35 cellular contexts compared by ENCODE assay signal in the genomic region with DNA sequence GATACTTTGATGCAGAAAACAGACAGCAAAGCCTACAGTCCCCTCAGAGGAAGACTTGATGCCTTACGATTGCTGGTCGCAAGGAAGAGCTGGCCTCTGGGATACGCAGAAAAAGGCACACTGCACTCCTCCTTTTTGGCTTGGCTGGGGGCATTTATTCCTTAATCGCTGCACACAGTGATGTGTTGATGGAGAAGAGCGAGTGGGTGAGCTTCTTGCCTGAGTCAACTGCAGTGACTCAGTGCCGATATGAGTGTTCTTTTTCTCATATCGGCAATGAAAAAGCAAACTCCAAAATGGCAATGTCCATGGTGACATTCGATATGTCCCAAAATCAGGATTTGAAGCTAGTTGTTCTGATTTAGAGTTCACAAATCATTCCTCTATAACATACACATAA.
"Had no signal": no experiment of that assay in that cellular context is flagged by ENCODE, and none has a peak within 500 bp of the region (broad histone marks: within the 10 kb centered on the region; RNA-seq: fewer than 3 reads in every experiment).

No MANE protein-coding gene starts in this region.

- H3K9me3 ChIP-seq: adrenal gland, body of pancreas, breast epithelium had no signal

- DNase-seq: activated CD4-positive, alpha-beta memory T cell treated with anti-CD3 and anti-CD28 coated beads for 36 hours; activated CD4-positive, alpha-beta T cell treated with anti-CD3 and anti-CD28 coated beads for 36 hours; activated CD4-positive, alpha-beta T cell treated with anti-CD3 and anti-CD28 coated beads, Interleukin-2, amount 10 ng/mL, durations not matched to agents 24 days and 14 days; activated CD4-positive, CD25-positive, alpha-beta regulatory T cell; activated CD4-positive, CD25-positive, alpha-beta regulatory T cell treated with anti-CD3 and anti-CD28 coated beads, Interleukin-2, amount 50 U/mL, for 72 hours; activated CD8-positive, alpha-beta memory T cell treated with anti-CD3 and anti-CD28 coated beads, Interleukin-2, amount 10 ng/mL, durations not matched to agents 7 days and 5 days; activated CD8-positive, alpha-beta memory T cell treated with anti-CD3 and anti-CD28 coated beads, Interleukin-2, amount 50 U/mL, for 4 hours; activated CD8-positive, alpha-beta T cell treated with anti-CD3 and anti-CD28 coated beads, Interleukin-2, amount 10 ng/mL, durations not matched to agents 7 days and 5 days; activated effector memory CD4-positive, alpha-beta T cell treated with anti-CD3 and anti-CD28 coated beads, Interleukin-2, amount 50 U/mL, for 16 hours; activated naive CD4-positive, alpha-beta T cell treated with anti-CD3 and anti-CD28 coated beads for 36 hours; activated naive CD8-positive, alpha-beta T cell treated with anti-CD3 and anti-CD28 coated beads for 36 hours; activated naive CD8-positive, alpha-beta T cell treated with anti-CD3 and anti-CD28 coated beads, Interleukin-2, amount 50 U/mL, for 24 hours; activated T-cell treated with anti-CD3 and anti-CD28 coated beads, Interleukin-2, amount 50 U/mL, for 1 hour; activated T-cell treated with anti-CD3 and anti-CD28 coated beads, Interleukin-2, amount 50 U/mL, for 48 hours; adrenal gland; amygdala; aorta; body of pancreas; effector memory CD4-positive, alpha-beta T cell; endodermal cell; foreskin fibroblast; heart left ventricle; T-helper 17 cell; T1000 had no signal

- H3K4me1 Mint-ChIP-seq: activated CD4-positive, alpha-beta T cell treated with anti-CD3 and anti-CD28 coated beads for 36 hours; activated CD4-positive, alpha-beta T cell treated with anti-CD3 and anti-CD28 coated beads, Interleukin-2, amount 10 ng/mL, durations not matched to agents 24 days and 14 days; activated CD8-positive, alpha-beta memory T cell treated with anti-CD3 and anti-CD28 coated beads, Interleukin-2, amount 10 ng/mL, durations not matched to agents 7 days and 5 days; activated naive CD4-positive, alpha-beta T cell treated with anti-CD3 and anti-CD28 coated beads, Interleukin-2, amount 50 U/mL, for 24 hours; activated naive CD8-positive, alpha-beta T cell treated with anti-CD3 and anti-CD28 coated beads for 36 hours; activated naive CD8-positive, alpha-beta T cell treated with anti-CD3 and anti-CD28 coated beads, Interleukin-2, amount 50 U/mL, for 24 hours; central memory CD8-positive, alpha-beta T cell; T-helper 17 cell had no signal

- H3K4me1 ChIP-seq: adrenal gland, body of pancreas, breast epithelium, heart left ventricle had no signal

- H3K36me3 Mint-ChIP-seq: activated CD4-positive, alpha-beta memory T cell treated with anti-CD3 and anti-CD28 coated beads for 36 hours; activated CD8-positive, alpha-beta memory T cell treated with anti-CD3 and anti-CD28 coated beads, Interleukin-2, amount 10 ng/mL, durations not matched to agents 7 days and 5 days; activated naive CD4-positive, alpha-beta T cell treated with anti-CD3 and anti-CD28 coated beads, Interleukin-2, amount 50 U/mL, for 24 hours; activated naive CD8-positive, alpha-beta T cell treated with anti-CD3 and anti-CD28 coated beads for 36 hours had no signal

- H3K27ac Mint-ChIP-seq: activated CD4-positive, alpha-beta memory T cell treated with anti-CD3 and anti-CD28 coated beads for 36 hours; activated CD4-positive, alpha-beta T cell treated with anti-CD3 and anti-CD28 coated beads for 36 hours; activated CD4-positive, alpha-beta T cell treated with anti-CD3 and anti-CD28 coated beads, Interleukin-2, amount 10 ng/mL, durations not matched to agents 24 days and 14 days; activated CD8-positive, alpha-beta memory T cell treated with anti-CD3 and anti-CD28 coated beads, Interleukin-2, amount 10 ng/mL, durations not matched to agents 7 days and 5 days; activated CD8-positive, alpha-beta T cell treated with anti-CD3 and anti-CD28 coated beads, Interleukin-2, amount 10 ng/mL, durations not matched to agents 7 days and 5 days; activated naive CD4-positive, alpha-beta T cell treated with anti-CD3 and anti-CD28 coated beads for 36 hours; activated naive CD4-positive, alpha-beta T cell treated with anti-CD3 and anti-CD28 coated beads, Interleukin-2, amount 50 U/mL, for 24 hours; activated naive CD8-positive, alpha-beta T cell treated with anti-CD3 and anti-CD28 coated beads for 36 hours; activated naive CD8-positive, alpha-beta T cell treated with anti-CD3 and anti-CD28 coated beads, Interleukin-2, amount 50 U/mL, for 24 hours; activated T-helper 1 cell treated with anti-CD3 and anti-CD28 coated beads, Interleukin-12 subunit alpha, Interleukin-12 subunit beta, Interleukin-2, Interleukin-4 antibody, amounts not matched to agents 30 ng/mL and 10 ng/mL and 1 ng/mL, durations not matched to agents 14 hours and 24 hours and 36 hours; activated T-helper 2 cell treated with anti-CD3 and anti-CD28 coated beads, Interferon-gamma antibody, Interleukin-2, Interleukin-4, amounts not matched to agents 10 μg/mL and 5 μg/mL and 100 μg/mL, durations not matched to agents 14 hours and 24 hours and 36 hours; dendritic cell treated with granulocyte-macrophage colony-stimulating factor and Interleukin-4, amounts not matched to agents 40 ng/mL and 50 ng/mL, for 4 days; endodermal cell; T-helper 17 cell; T-helper 2 cell treated with Interferon-gamma antibody and Interleukin-4, amounts not matched to agents 5 μg/mL and 100 μg/mL, for 36 hours had no signal

- H3K27me3 Mint-ChIP-seq: activated CD4-positive, alpha-beta memory T cell treated with anti-CD3 and anti-CD28 coated beads for 36 hours; activated CD4-positive, alpha-beta T cell treated with anti-CD3 and anti-CD28 coated beads for 36 hours; activated CD4-positive, alpha-beta T cell treated with anti-CD3 and anti-CD28 coated beads, Interleukin-2, amount 10 ng/mL, durations not matched to agents 24 days and 14 days; activated CD8-positive, alpha-beta memory T cell treated with anti-CD3 and anti-CD28 coated beads, Interleukin-2, amount 10 ng/mL, durations not matched to agents 7 days and 5 days; activated naive CD4-positive, alpha-beta T cell treated with anti-CD3 and anti-CD28 coated beads, Interleukin-2, amount 50 U/mL, for 24 hours; activated naive CD8-positive, alpha-beta T cell treated with anti-CD3 and anti-CD28 coated beads for 36 hours; activated naive CD8-positive, alpha-beta T cell treated with anti-CD3 and anti-CD28 coated beads, Interleukin-2, amount 50 U/mL, for 24 hours; central memory CD8-positive, alpha-beta T cell; dendritic cell treated with granulocyte-macrophage colony-stimulating factor and Interleukin-4, amounts not matched to agents 40 ng/mL and 50 ng/mL, for 4 days; T-helper 17 cell had no signal

- H3K9me3 Mint-ChIP-seq: activated CD4-positive, alpha-beta T cell treated with anti-CD3 and anti-CD28 coated beads, Interleukin-2, amount 10 ng/mL, durations not matched to agents 24 days and 14 days; activated naive CD4-positive, alpha-beta T cell treated with anti-CD3 and anti-CD28 coated beads for 36 hours; activated T-helper 1 cell treated with anti-CD3 and anti-CD28 coated beads, Interleukin-12 subunit alpha, Interleukin-12 subunit beta, Interleukin-2, Interleukin-4 antibody, amounts not matched to agents 30 ng/mL and 10 ng/mL and 1 ng/mL, durations not matched to agents 14 hours and 24 hours and 36 hours; activated T-helper 2 cell treated with anti-CD3 and anti-CD28 coated beads, Interferon-gamma antibody, Interleukin-2, Interleukin-4, amounts not matched to agents 10 μg/mL and 5 μg/mL and 100 μg/mL, durations not matched to agents 14 hours and 24 hours and 36 hours; endodermal cell; T-helper 2 cell treated with Interferon-gamma antibody and Interleukin-4, amounts not matched to agents 5 μg/mL and 100 μg/mL, for 36 hours had no signal

- H3K4me3 ChIP-seq: adrenal gland, body of pancreas, breast epithelium, cardiac muscle cell, coronary artery, dorsolateral prefrontal cortex, heart left ventricle had no signal

- H3K36me3 ChIP-seq: adrenal gland, breast epithelium, cardiac muscle cell, heart left ventricle had no signal

- H3K27me3 ChIP-seq: adrenal gland, body of pancreas, breast epithelium, cardiac muscle cell, dorsolateral prefrontal cortex, heart left ventricle had no signal

- ATAC-seq: activated CD4-positive, alpha-beta T cell treated with anti-CD3 and anti-CD28 coated beads for 36 hours; activated CD8-positive, alpha-beta memory T cell treated with anti-CD3 and anti-CD28 coated beads, Interleukin-2, amount 10 ng/mL, durations not matched to agents 7 days and 5 days; activated CD8-positive, alpha-beta T cell treated with anti-CD3 and anti-CD28 coated beads, Interleukin-2, amount 10 ng/mL, durations not matched to agents 7 days and 5 days; activated naive CD8-positive, alpha-beta T cell treated with anti-CD3 and anti-CD28 coated beads, Interleukin-2, amount 50 U/mL, for 24 hours; body of pancreas; esophagus mucosa; heart left ventricle; T-helper 17 cell had no signal

- H3K27ac ChIP-seq: adrenal gland, body of pancreas, breast epithelium, cardiac muscle cell, coronary artery, dorsolateral prefrontal cortex, heart left ventricle had no signal

- H3K4me3 Mint-ChIP-seq: activated CD4-positive, alpha-beta memory T cell treated with anti-CD3 and anti-CD28 coated beads for 36 hours; activated CD4-positive, alpha-beta T cell treated with anti-CD3 and anti-CD28 coated beads for 36 hours; activated CD4-positive, alpha-beta T cell treated with anti-CD3 and anti-CD28 coated beads, Interleukin-2, amount 10 ng/mL, durations not matched to agents 24 days and 14 days; activated CD8-positive, alpha-beta memory T cell treated with anti-CD3 and anti-CD28 coated beads, Interleukin-2, amount 10 ng/mL, durations not matched to agents 7 days and 5 days; activated CD8-positive, alpha-beta T cell treated with anti-CD3 and anti-CD28 coated beads, Interleukin-2, amount 10 ng/mL, durations not matched to agents 7 days and 5 days; activated naive CD4-positive, alpha-beta T cell treated with anti-CD3 and anti-CD28 coated beads for 36 hours; activated naive CD4-positive, alpha-beta T cell treated with anti-CD3 and anti-CD28 coated beads, Interleukin-2, amount 50 U/mL, for 24 hours; activated naive CD8-positive, alpha-beta T cell treated with anti-CD3 and anti-CD28 coated beads for 36 hours; activated naive CD8-positive, alpha-beta T cell treated with anti-CD3 and anti-CD28 coated beads, Interleukin-2, amount 50 U/mL, for 24 hours; activated T-helper 1 cell treated with anti-CD3 and anti-CD28 coated beads, Interleukin-12 subunit alpha, Interleukin-12 subunit beta, Interleukin-2, Interleukin-4 antibody, amounts not matched to agents 30 ng/mL and 10 ng/mL and 1 ng/mL, durations not matched to agents 14 hours and 24 hours and 36 hours; central memory CD8-positive, alpha-beta T cell; dendritic cell treated with granulocyte-macrophage colony-stimulating factor and Interleukin-4, amounts not matched to agents 40 ng/mL and 50 ng/mL, for 4 days; endodermal cell; T-helper 17 cell; T-helper 2 cell treated with Interferon-gamma antibody and Interleukin-4, amounts not matched to agents 5 μg/mL and 100 μg/mL, for 36 hours had no signal
